ENCODE assay signal across 20 cellular contexts in genomic region chr7:117639966-117640365, GRCh38.
DNase-seq lines count a peak whose midpoint lies in the region; ATAC-seq, FAIRE-seq and TF ChIP-seq lines count a peak whose summit lies in the region.
"Had no signal": no experiment of that assay in that cellular context is flagged by ENCODE, and none has a peak within 500 bp of the region (broad histone marks: within the 10 kb centered on the region; RNA-seq: fewer than 3 reads in every experiment).

No MANE protein-coding gene starts in this region.

- no peak overlapping the region for H4K8ac ChIP-seq in neuronal stem cell (ENCODE audit: low read depth, low read length)

- intact Hi-C loops in Calu3 (cut with micrococcal nuclease; ENCODE audit: unreplicated experiment), result no loop called here
- intact Hi-C loops in endothelial cell of umbilical vein (cut with micrococcal nuclease), result loop anchor here (1.0 to 2.0 kb wide), 3 partner anchors 26 to 53 kb away; no protein-coding TSS in a partner anchor

- H2BK15ac ChIP-seq in neuronal stem cell (ENCODE audit: low read length), result no peak overlapping the region

- no peak for ATAC-seq in activated CD4-positive, CD25-positive, alpha-beta regulatory T cell treated with anti-CD3 and anti-CD28 coated beads, Interleukin-2, amount 50 U/mL, for 24 hours

- DNase-seq in Calu3, result no peak
- peak; percentile 45 for DNase-seq in NCI-H69 (lab: John Stamatoyannopoulos, UW)
- DNase-seq in endothelial cell of umbilical vein (ENCODE audit: low read depth, low spot score), result peak; percentile 69
- peak; percentile 10 for DNase-seq in left kidney (ENCODE audit: low read depth, low spot score)
- DNase-seq in neuronal stem cell (ENCODE audit: low spot score), result no peak
- DNase-seq in midbrain (lab: John Stamatoyannopoulos, UW), result no peak
- DNase-seq: ACHN; BE2C; C1 segment of cervical spinal cord; Caco-2; CD4-positive, CD25-positive, alpha-beta regulatory T cell; DMS79; GDM1; GM23248 had no signal

- no peaks in the 10 kb centered on the region for H4K20me1 ChIP-seq in endothelial cell of umbilical vein (replicated peaks; ENCODE audit: control insufficient read depth, extremely low read depth, insufficient read depth, low read length)

- H2BK12ac ChIP-seq in neuronal stem cell (ENCODE audit: low read length), result no peak overlapping the region

- H3K4me2 ChIP-seq in endothelial cell of umbilical vein (ENCODE audit: insufficient read depth, low read length), result peak overlapping the region; percentile 76
- no peak overlapping the region for H3K4me2 ChIP-seq in neuronal stem cell (ENCODE audit: insufficient read depth, low read length, poor library complexity, severe bottlenecking)

- dilution Hi-C loops in endothelial cell of umbilical vein (cut with MboI; ENCODE audit: extremely low pct_ligation_motif_present, low sequenced_read_pairs), result no loop called here

- H3K4me3 ChIP-seq in endothelial cell of umbilical vein (replicated peaks in 1 of 3; ENCODE audit: insufficient read depth in 1 of 3, low read depth in 1 of 3, low read length in 3 of 3), result no peak overlapping the region
- H3K4me3 ChIP-seq in neuronal stem cell (ENCODE audit: low read length in 2 of 2), result no peak overlapping the region
- H3K4me3 ChIP-seq: GM23248, HAP-1 had no signal

- no peak overlapping the region for H2BK5ac ChIP-seq in neuronal stem cell (ENCODE audit: low read length)

- no peaks in the 10 kb centered on the region for H3K36me3 ChIP-seq in endothelial cell of umbilical vein (ENCODE audit: control insufficient read depth in 2 of 2, extremely low read depth in 1 of 2, insufficient read depth in 2 of 2, low read length in 2 of 2)
- no peaks in the 10 kb centered on the region for H3K36me3 ChIP-seq in neuronal stem cell (replicated peaks in 1 of 2; ENCODE audit: control insufficient read depth in 2 of 2, insufficient read depth in 2 of 2, low read length in 2 of 2)
- H3K36me3 ChIP-seq: BE2C, HAP-1 had no signal

- H3K9ac ChIP-seq in endothelial cell of umbilical vein (replicated peaks; ENCODE audit: extremely low read depth, insufficient read depth, low read length) (no peak overlapping the region), neuronal stem cell (ENCODE audit: low read depth, low read length, poor library complexity) (no peak overlapping the region)
- H3K9ac ChIP-seq: GM23248 had no signal

- no peak overlapping the region for H2AK5ac ChIP-seq in neuronal stem cell (ENCODE audit: low read depth, low read length)

- no peaks in the 10 kb centered on the region for H3K79me2 ChIP-seq in endothelial cell of umbilical vein (ENCODE audit: control insufficient read depth, insufficient read depth, low read length)

- no peak overlapping the region for H4K91ac ChIP-seq in neuronal stem cell (ENCODE audit: low read depth, low read length, poor library complexity)

- peak overlapping the region; percentile 54 for H3K27ac Mint-ChIP-seq in Calu3 (ENCODE audit: unreplicated experiment)
- H3K27ac Mint-ChIP-seq: CD4-positive, CD25-positive, alpha-beta regulatory T cell had no signal

- H3K4me3 Mint-ChIP-seq in Calu3 (ENCODE audit: low read depth, unreplicated experiment), result no peak overlapping the region
- H3K4me3 Mint-ChIP-seq: CD4-positive, CD25-positive, alpha-beta regulatory T cell had no signal

- no peak overlapping the region for H3K27ac ChIP-seq in endothelial cell of umbilical vein (ENCODE audit: insufficient read depth, low read depth, low read length)
- no peak overlapping the region for H3K27ac ChIP-seq in neuronal stem cell (replicated peaks; ENCODE audit: low read length)
- H3K27ac ChIP-seq: GM23248, HL-60 had no signal

- POLR2A ChIA-PET in endothelial cell of umbilical vein (lab: Charles Lee), result no interaction called here

- WGBS in neuronal stem cell (ENCODE audit: extremely low coverage in 2 of 2, insufficient read length in 2 of 2, insufficient replicate concordance in 1 of 2), 2 donors, result no CpG with 5 or more reads among the region's 2 CpGs

- no peak for TF ChIP-seq POLR2A in endothelial cell of umbilical vein (IDR thresholded peaks at IDR 0.05; ENCODE audit: low read depth, low read length)

- H3K23ac ChIP-seq in neuronal stem cell (ENCODE audit: low read depth, low read length, poor library complexity), result no peak overlapping the region

- H3K4me1 Mint-ChIP-seq in Calu3 (ENCODE audit: low read depth, unreplicated experiment), result peaks cover 28% of the 10 kb centered on the region
- H3K4me1 Mint-ChIP-seq: CD4-positive, CD25-positive, alpha-beta regulatory T cell had no signal

- no peak overlapping the region for H3K18ac ChIP-seq in neuronal stem cell (ENCODE audit: low read length)

- H3K36me3 Mint-ChIP-seq in Calu3 (ENCODE audit: insufficient read depth, unreplicated experiment), result peaks cover 88% of the 10 kb centered on the region
- H3K36me3 Mint-ChIP-seq: CD4-positive, CD25-positive, alpha-beta regulatory T cell had no signal

- H2AFZ ChIP-seq in endothelial cell of umbilical vein (ENCODE audit: low read depth, low read length), result no peak overlapping the region
- no peak overlapping the region for H2AFZ ChIP-seq in neuronal stem cell (ENCODE audit: low read length)
- H2AFZ ChIP-seq: GM23248 had no signal

- H3K9me3 ChIP-seq in endothelial cell of umbilical vein (replicated peaks; ENCODE audit: control insufficient read depth, insufficient read depth, low read length), result no peaks in the 10 kb centered on the region
- no peaks in the 10 kb centered on the region for H3K9me3 ChIP-seq in neuronal stem cell (replicated peaks in 1 of 2; ENCODE audit: control insufficient read depth in 2 of 2, insufficient read depth in 1 of 2, low read depth in 1 of 2, low read length in 2 of 2)
- H3K9me3 ChIP-seq: BE2C, Caco-2, HAP-1 had no signal

- no peaks in the 10 kb centered on the region for H3K79me1 ChIP-seq in neuronal stem cell (ENCODE audit: low read depth, low read length)

- H3K4ac ChIP-seq in neuronal stem cell (ENCODE audit: low read length), result no peak overlapping the region

- CTCF ChIA-PET in Calu3 (lab: Charles Lee), result interaction anchor here (1.1 kb wide), 1 partner anchor 205 kb away, joined by 3 read pairs; no protein-coding TSS in a partner anchor
- CTCF ChIA-PET in endothelial cell of umbilical vein (lab: Charles Lee), result interaction anchor here (0.9 kb wide), 1 partner anchor 26 kb away, joined by 3 read pairs; no protein-coding TSS in a partner anchor

- no peaks in the 10 kb centered on the region for H3K9me3 Mint-ChIP-seq in Calu3 (ENCODE audit: low read depth, unreplicated experiment)

- no peak overlapping the region for H3K14ac ChIP-seq in neuronal stem cell (ENCODE audit: low read length)

- no peak overlapping the region for H2BK120ac ChIP-seq in neuronal stem cell (ENCODE audit: low read depth, low read length)

- BruUV-seq in Calu3 (replicated peaks; lab: Mats Ljungman, UMichigan), result no TSS peak
- BruUV-seq in endothelial cell of umbilical vein (replicated peaks; lab: Mats Ljungman, UMichigan), result no TSS peak

- FAIRE-seq in endothelial cell of umbilical vein (lab: Jason Lieb, UNC), result peak; percentile 83
- FAIRE-seq: A204.1, GM12892, GM18507 had no signal

- H3K9me1 ChIP-seq in endothelial cell of umbilical vein (replicated peaks; ENCODE audit: control insufficient read depth, extremely low read depth, insufficient read depth, low read length), result no peaks in the 10 kb centered on the region

- H3K27me3 ChIP-seq in endothelial cell of umbilical vein (ENCODE audit: control insufficient read depth in 2 of 2, insufficient read depth in 2 of 2, low read length in 2 of 2) (no peaks in the 10 kb centered on the region), neuronal stem cell (ENCODE audit: control insufficient read depth in 3 of 3, insufficient read depth in 3 of 3, low read depth in 1 of 3, low read length in 3 of 3) (no peaks in the 10 kb centered on the region)
- H3K27me3 ChIP-seq: BE2C had no signal

- no peak for TF ChIP-seq CTCF in Calu3 (IDR thresholded peaks at IDR 0.05; ENCODE audit: unreplicated experiment)
- no peak for TF ChIP-seq CTCF in endothelial cell of umbilical vein (IDR thresholded peaks at IDR 0.05; ENCODE audit: extremely low read depth in 1 of 2, insufficient read depth in 1 of 2, low read depth in 1 of 2, low read length in 2 of 2)

- H3K4me1 ChIP-seq in endothelial cell of umbilical vein (ENCODE audit: control insufficient read depth, extremely low read depth, insufficient read depth, low read length), result peaks cover 19% of the 10 kb centered on the region
- H3K4me1 ChIP-seq in neuronal stem cell (ENCODE audit: control insufficient read depth in 2 of 2, insufficient read depth in 1 of 2, low read depth in 1 of 2, low read length in 2 of 2), result no peaks in the 10 kb centered on the region
- H3K4me1 ChIP-seq: BE2C, HAP-1 had no signal

- H3K27me3 Mint-ChIP-seq in Calu3 (ENCODE audit: unreplicated experiment), result no peaks in the 10 kb centered on the region
- H3K27me3 Mint-ChIP-seq: CD4-positive, CD25-positive, alpha-beta regulatory T cell had no signal

TF ChIP-seq in endothelial cell of umbilical vein, 7 proteins besides CTCF, POLR2A, EP300 and RAD21:
- TF ChIP-seq POLR2AphosphoS5 (IDR thresholded peaks at IDR 0.05; ENCODE audit: insufficient read depth, low read depth, low read length) (peak; percentile 35), MYC (IDR thresholded peaks at IDR 0.05; ENCODE audit: low read depth, low read length) (no peak)

Comparison
In these comparisons a context has a peak if more than half of its experiments do, and no peak if none do; other contexts are left out.
1. DNase-seq: peak in NCI-H69 (single experiment), endothelial cell of umbilical vein (single experiment) and left kidney (single experiment); none in Calu3 (single experiment), neuronal stem cell (single experiment) and midbrain (single experiment).